ENCODE assay signal across 8 cellular contexts in the genomic region with DNA sequence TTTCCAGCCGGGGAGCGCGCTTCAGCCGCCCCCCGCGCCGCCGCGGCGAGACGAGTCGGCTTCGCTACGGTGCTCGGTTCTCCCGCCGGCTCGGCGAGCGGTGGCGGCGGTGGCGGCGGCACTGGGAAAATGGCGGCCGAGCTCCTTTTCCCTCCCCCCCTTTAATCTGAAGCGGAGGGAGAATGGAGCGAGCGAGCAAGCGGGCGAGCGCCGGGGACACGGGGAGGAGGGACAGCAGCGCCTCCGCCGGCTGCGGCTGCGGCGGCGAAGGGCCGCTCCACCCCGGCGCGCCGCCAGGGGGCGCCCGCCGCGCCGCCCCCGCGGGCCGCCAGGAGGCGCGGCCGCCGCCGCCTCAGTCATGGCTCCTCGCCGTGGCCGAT. TPM values are rescaled to one million over a fixed set of nuclear protein-coding genes. Genes with fewer than 3 reads are reported as not detected.
A peak's percentile ranks its signal among the peaks of the same experiment; 100 is the strongest.
DNase-seq lines count a peak whose midpoint lies in the region; ATAC-seq lines count a peak whose summit lies in the region.

A gene with protein sequence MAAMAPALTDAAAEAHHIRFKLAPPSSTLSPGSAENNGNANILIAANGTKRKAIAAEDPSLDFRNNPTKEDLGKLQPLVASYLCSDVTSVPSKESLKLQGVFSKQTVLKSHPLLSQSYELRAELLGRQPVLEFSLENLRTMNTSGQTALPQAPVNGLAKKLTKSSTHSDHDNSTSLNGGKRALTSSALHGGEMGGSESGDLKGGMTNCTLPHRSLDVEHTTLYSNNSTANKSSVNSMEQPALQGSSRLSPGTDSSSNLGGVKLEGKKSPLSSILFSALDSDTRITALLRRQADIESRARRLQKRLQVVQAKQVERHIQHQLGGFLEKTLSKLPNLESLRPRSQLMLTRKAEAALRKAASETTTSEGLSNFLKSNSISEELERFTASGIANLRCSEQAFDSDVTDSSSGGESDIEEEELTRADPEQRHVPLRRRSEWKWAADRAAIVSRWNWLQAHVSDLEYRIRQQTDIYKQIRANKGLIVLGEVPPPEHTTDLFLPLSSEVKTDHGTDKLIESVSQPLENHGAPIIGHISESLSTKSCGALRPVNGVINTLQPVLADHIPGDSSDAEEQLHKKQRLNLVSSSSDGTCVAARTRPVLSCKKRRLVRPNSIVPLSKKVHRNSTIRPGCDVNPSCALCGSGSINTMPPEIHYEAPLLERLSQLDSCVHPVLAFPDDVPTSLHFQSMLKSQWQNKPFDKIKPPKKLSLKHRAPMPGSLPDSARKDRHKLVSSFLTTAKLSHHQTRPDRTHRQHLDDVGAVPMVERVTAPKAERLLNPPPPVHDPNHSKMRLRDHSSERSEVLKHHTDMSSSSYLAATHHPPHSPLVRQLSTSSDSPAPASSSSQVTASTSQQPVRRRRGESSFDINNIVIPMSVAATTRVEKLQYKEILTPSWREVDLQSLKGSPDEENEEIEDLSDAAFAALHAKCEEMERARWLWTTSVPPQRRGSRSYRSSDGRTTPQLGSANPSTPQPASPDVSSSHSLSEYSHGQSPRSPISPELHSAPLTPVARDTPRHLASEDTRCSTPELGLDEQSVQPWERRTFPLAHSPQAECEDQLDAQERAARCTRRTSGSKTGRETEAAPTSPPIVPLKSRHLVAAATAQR (N-terminal part only) (minus strand): TSS at position 184 of the 380 bp plus-strand sequence. CDS start 21,286 bp downstream, outside the sequence.

- peak within 1 kb of the TSS; percentile 100 for H3K4ac ChIP-seq in mesenchymal stem cell (ENCODE audit: low read depth in 1 of 2, low read length in 2 of 2)

- H3K9ac ChIP-seq in mesenchymal stem cell (ENCODE audit: low read length), result peak within 1 kb of the TSS; percentile 98

- H3K9me3 ChIP-seq in CD4-positive, CD25-positive, alpha-beta regulatory T cell (ENCODE audit: control insufficient read depth in 2 of 2, low read length in 2 of 2), result no peaks in the 10 kb centered on the region
- no peaks in the 10 kb centered on the region for H3K9me3 ChIP-seq in effector memory CD4-positive, alpha-beta T cell (ENCODE audit: control insufficient read depth, low read length)
- no peaks in the 10 kb centered on the region for H3K9me3 ChIP-seq in mesenchymal stem cell (ENCODE audit: control insufficient read depth, low read length)

- H3K9me3 Mint-ChIP-seq in CD4-positive, CD25-positive, alpha-beta regulatory T cell, result peaks cover 0 to 3% (median 0%) of the 10 kb centered on the region in 7 donors

- peak within 1 kb of the TSS; percentile 100 for H4K8ac ChIP-seq in mesenchymal stem cell (ENCODE audit: low read length)

- peaks cover 62% of the 10 kb centered on the region for H3K4me1 ChIP-seq in CD4-positive, CD25-positive, alpha-beta regulatory T cell (ENCODE audit: control insufficient read depth, insufficient read depth, low read length, poor library complexity, severe bottlenecking)
- H3K4me1 ChIP-seq in effector memory CD4-positive, alpha-beta T cell (ENCODE audit: control insufficient read depth, insufficient read depth, low read length, poor library complexity, severe bottlenecking), result peaks cover 34% of the 10 kb centered on the region
- H3K4me1 ChIP-seq in mesenchymal stem cell (ENCODE audit: control insufficient read depth, insufficient read depth, low read depth, low read length), result peaks cover 13% of the 10 kb centered on the region

- peak within 1 kb of the TSS; percentile 98 for H4K91ac ChIP-seq in mesenchymal stem cell (ENCODE audit: low read length)

- peak; percentile 68 to 73 for ATAC-seq in CD4-positive, CD25-positive, alpha-beta regulatory T cell (ENCODE audit: low read depth in 2 of 2)
- peak; percentile 73 for ATAC-seq in GM19397 (IDR thresholded peaks at IDR 0.05; ENCODE audit: unreplicated experiment)
- ATAC-seq in HG03575 (IDR thresholded peaks at IDR 0.05; ENCODE audit: extremely low read depth, insufficient number of reproducible peaks, low FRiP score, unreplicated experiment), result peak; percentile 17

- H3K27ac ChIP-seq in CD4-positive, CD25-positive, alpha-beta regulatory T cell (ENCODE audit: insufficient read depth, low read length, poor library complexity, severe bottlenecking), result peak within 1 kb of the TSS; percentile 98
- peak within 1 kb of the TSS; percentile 93 for H3K27ac ChIP-seq in effector memory CD4-positive, alpha-beta T cell (ENCODE audit: insufficient read depth, low read length, poor library complexity, severe bottlenecking)
- peak within 1 kb of the TSS; percentile 95 for H3K27ac ChIP-seq in mesenchymal stem cell (ENCODE audit: low read length, poor library complexity, severe bottlenecking)

- peak within 1 kb of the TSS; percentile 99 to 100 for H3K14ac ChIP-seq in mesenchymal stem cell (ENCODE audit: low read length in 2 of 2)

- H2AFZ ChIP-seq in mesenchymal stem cell (ENCODE audit: low read depth, low read length), result peak within 1 kb of the TSS; percentile 100

- H3K27ac Mint-ChIP-seq in CD4-positive, CD25-positive, alpha-beta regulatory T cell, result peak within 1 kb of the TSS; percentile 98 to 100 (median 99)

- peak within 1 kb of the TSS; percentile 99 for H2BK5ac ChIP-seq in mesenchymal stem cell (ENCODE audit: low read depth, low read length, poor library complexity, severe bottlenecking)

- DNase-seq in CD4-positive, CD25-positive, alpha-beta regulatory T cell, result peak; percentile 87 to 91 (median 88)
- DNase-seq in NCI-H82 (lab: John Stamatoyannopoulos, UW) (peak; percentile 95), mesenchymal stem cell (peak; percentile 96)
- peak; percentile 88 for DNase-seq in activated CD8-positive, alpha-beta memory T cell treated with anti-CD3 and anti-CD28 coated beads for 24 hours
- peak; percentile 82 to 88 (median 87) for DNase-seq in effector memory CD4-positive, alpha-beta T cell
- DNase-seq in stimulated activated CD8-positive, alpha-beta memory T cell treated with anti-CD3 and anti-CD28 coated beads, Interleukin-12 subunit alpha, Interleukin-12 subunit beta, amount 100 ng/mL, for 4 hours (ENCODE audit: low read depth), result peak; percentile 74

- H3K36me3 Mint-ChIP-seq in CD4-positive, CD25-positive, alpha-beta regulatory T cell, result peaks cover 7% of the 10 kb centered on the region

- H2BK15ac ChIP-seq in mesenchymal stem cell (ENCODE audit: low read depth, poor library complexity, severe bottlenecking), result peak within 1 kb of the TSS; percentile 100

- no peaks in the 10 kb centered on the region for H3K27me3 ChIP-seq in CD4-positive, CD25-positive, alpha-beta regulatory T cell (ENCODE audit: control insufficient read depth, insufficient read depth, low read length)
- H3K27me3 ChIP-seq in effector memory CD4-positive, alpha-beta T cell (replicated peaks; ENCODE audit: control insufficient read depth, insufficient read depth, low read length, poor library complexity, severe bottlenecking), result no peaks in the 10 kb centered on the region
- no peaks in the 10 kb centered on the region for H3K27me3 ChIP-seq in mesenchymal stem cell (ENCODE audit: control insufficient read depth in 1 of 2, insufficient read depth in 1 of 2, low read length in 2 of 2)

- WGBS in mesenchymal stem cell, result under 1% methylated on average over 60 of the region's 62 CpGs

- peaks cover 14% of the 10 kb centered on the region for H3K27me3 Mint-ChIP-seq in CD4-positive, CD25-positive, alpha-beta regulatory T cell

- peaks cover 9% of the 10 kb centered on the region for H3K79me1 ChIP-seq in mesenchymal stem cell (replicated peaks; ENCODE audit: low read length, poor library complexity, severe bottlenecking)

- peak within 1 kb of the TSS; percentile 95 to 99 (median 98) for H3K4me3 Mint-ChIP-seq in CD4-positive, CD25-positive, alpha-beta regulatory T cell

- peaks cover 2% of the 10 kb centered on the region for H3K36me3 ChIP-seq in CD4-positive, CD25-positive, alpha-beta regulatory T cell (ENCODE audit: control insufficient read depth, insufficient read depth, low read length)
- no peaks in the 10 kb centered on the region for H3K36me3 ChIP-seq in effector memory CD4-positive, alpha-beta T cell (ENCODE audit: control insufficient read depth, insufficient read depth, low read length)
- H3K36me3 ChIP-seq in mesenchymal stem cell (ENCODE audit: control insufficient read depth in 1 of 2, insufficient read depth in 2 of 2, low read depth in 1 of 2, low read length in 2 of 2), result peaks cover 3 to 7% of the 10 kb centered on the region in 2 experiments

- H2AK5ac ChIP-seq in mesenchymal stem cell (ENCODE audit: low read length, severe bottlenecking), result peak within 1 kb of the TSS; percentile 45

- peak within 1 kb of the TSS; percentile 97 to 100 for H3K23ac ChIP-seq in mesenchymal stem cell (ENCODE audit: low read length in 2 of 2)

- H3K4me3 ChIP-seq in CD4-positive, CD25-positive, alpha-beta regulatory T cell (ENCODE audit: low read depth, low read length), result peak within 1 kb of the TSS; percentile 100
- H3K4me3 ChIP-seq in effector memory CD4-positive, alpha-beta T cell (ENCODE audit: insufficient read depth, low read depth, low read length, poor library complexity, severe bottlenecking), result peak within 1 kb of the TSS; percentile 97
- H3K4me3 ChIP-seq in mesenchymal stem cell (ENCODE audit: insufficient read depth in 1 of 2, low read depth in 1 of 2, low read length in 2 of 2), result peak within 1 kb of the TSS; percentile 93 to 99

- H3K4me2 ChIP-seq in mesenchymal stem cell (ENCODE audit: low read length, poor library complexity, severe bottlenecking), result peak within 1 kb of the TSS; percentile 92

- H2BK120ac ChIP-seq in mesenchymal stem cell (ENCODE audit: low read depth, low read length), result peak within 1 kb of the TSS; percentile 100

- peak within 1 kb of the TSS in 1 of 2 experiments; percentile 99 for H2BK12ac ChIP-seq in mesenchymal stem cell (ENCODE audit: low read length in 2 of 2)

- peaks cover 31 to 63% (median 53%) of the 10 kb centered on the region in 4 donors for H3K4me1 Mint-ChIP-seq in CD4-positive, CD25-positive, alpha-beta regulatory T cell

- H3K18ac ChIP-seq in mesenchymal stem cell (ENCODE audit: low read depth in 1 of 2, low read length in 2 of 2), result peak within 1 kb of the TSS; percentile 99 to 100

RNA-seq across cellular contexts. Expression of the gene that starts here (rescaled TPM):
- total RNA-seq in CD4-positive, CD25-positive, alpha-beta regulatory T cell, result 295 TPM
- 10 to 100 TPM in 3 of 4 donors, 1 to 10 TPM in 1; 9.1 to 14.1 (median 11.3) TPM for polyA plus RNA-seq in CD4-positive, CD25-positive, alpha-beta regulatory T cell
- polyA plus RNA-seq in mesenchymal stem cell (2013, experiment 1 of 2), result 20.1 TPM
- 20.0 TPM for polyA plus RNA-seq in mesenchymal stem cell (2013, experiment 2 of 2)

Comparison
In these comparisons a context has a peak if more than half of its experiments do, and no peak if none do; other contexts are left out.
1. Peak in every context shown above with its lines: DNase-seq, ATAC-seq, H3K4me3 ChIP-seq and H3K27ac ChIP-seq.
2. ATAC-seq: peak in every context shown above with its lines; median percentile 73 in GM19397; 70 in CD4-positive, CD25-positive, alpha-beta regulatory T cell; 17 in HG03575.